In the genomic region with DNA sequence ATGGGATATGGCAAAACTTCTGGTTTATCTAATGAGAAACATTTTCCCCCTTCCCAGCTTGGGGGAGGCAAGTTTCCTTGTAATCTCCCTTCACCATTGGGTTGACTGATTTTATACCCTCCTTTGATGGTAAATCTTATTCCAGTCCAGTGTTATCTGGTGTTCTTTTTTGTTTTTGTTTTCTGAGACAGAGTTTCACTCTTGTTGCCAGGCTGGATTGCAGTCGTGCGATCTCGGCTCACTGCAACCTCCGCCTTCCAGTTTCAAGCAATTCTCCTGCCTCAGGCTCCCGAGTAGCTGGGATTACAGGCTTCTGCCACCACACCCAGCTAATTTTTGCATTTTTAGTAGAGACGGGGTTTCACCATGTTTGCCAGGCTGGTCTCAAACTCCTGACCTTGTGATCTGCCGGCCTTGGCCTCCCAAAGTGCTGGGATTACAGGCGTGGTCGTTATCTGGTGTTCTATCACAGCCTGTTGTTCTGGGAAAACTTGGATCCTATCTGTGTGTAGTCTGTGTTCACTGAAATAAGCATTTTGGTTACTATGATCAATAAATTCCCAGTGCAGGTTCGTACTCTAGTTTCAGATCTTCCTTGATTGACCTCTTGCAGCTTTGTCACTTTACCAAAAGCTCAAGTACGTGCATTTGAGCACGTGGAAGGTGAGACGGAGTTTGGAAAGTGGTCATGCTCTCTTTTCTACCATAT, we compare ENCODE assay signal across 29 cellular contexts.
"Had no signal": no experiment of that assay in that cellular context is flagged by ENCODE, and none has a peak within 500 bp of the region (broad histone marks: within the 10 kb centered on the region; RNA-seq: fewer than 3 reads in every experiment).

No MANE protein-coding gene starts in this region.

- H3K27me3 Mint-ChIP-seq: naive thymus-derived CD8-positive, alpha-beta T cell; progenitor cell of endocrine pancreas; stimulated activated naive B cell treated with anti-CD40 and anti-IgM and Interleukin-4, amounts not matched to agents 10 μg/mL and 1 μg/mL and 100 μg/mL, for 72 hours had no signal

- ATAC-seq: heart right ventricle; left colon; lower lobe of right lung; naive thymus-derived CD8-positive, alpha-beta T cell; sciatic nerve; stimulated activated naive B cell treated with anti-CD40 and anti-IgM and Interleukin-4, amounts not matched to agents 10 μg/mL and 1 μg/mL and 100 μg/mL, for 72 hours; stimulated activated naive CD8-positive, alpha-beta T cell treated with anti-CD3 and anti-CD28 coated beads, Interleukin-15, Interleukin-2, amounts not matched to agents 100 U/mL and 50 U/mL, for 24 hours; upper lobe of right lung had no signal

- H3K36me3 ChIP-seq: heart right ventricle, left ventricle myocardium inferior, lower lobe of right lung, ovary, right atrium auricular region, stomach, thoracic aorta, tibial artery, upper lobe of right lung had no signal

- FAIRE-seq: islet of Langerhans, kidney, urothelium cell line had no signal

- H3K79me2 ChIP-seq: hepatocyte had no signal

- H3K4me1 Mint-ChIP-seq: immature natural killer cell; naive thymus-derived CD8-positive, alpha-beta T cell; nephron; stimulated activated naive B cell treated with anti-CD40 and anti-IgM and Interleukin-4, amounts not matched to agents 10 μg/mL and 1 μg/mL and 100 μg/mL, for 72 hours had no signal

- H3K4me3 ChIP-seq: heart right ventricle, hepatocyte, left ventricle myocardium inferior, lower lobe of right lung, ovary, right atrium auricular region, skin epidermis, stomach, thoracic aorta, tibial artery, upper lobe of right lung had no signal

- H3K9me3 Mint-ChIP-seq: nephron; stimulated activated naive B cell treated with anti-CD40 and anti-IgM and Interleukin-4, amounts not matched to agents 10 μg/mL and 1 μg/mL and 100 μg/mL, for 72 hours had no signal

- H3K27me3 ChIP-seq: heart right ventricle, hepatocyte, ovary, right atrium auricular region, stomach, tibial artery, upper lobe of right lung had no signal

- H3K27ac ChIP-seq: heart right ventricle, hepatocyte, left ventricle myocardium inferior, lower lobe of right lung, ovary, right atrium auricular region, skin epidermis, stomach, thoracic aorta, tibial artery, upper lobe of right lung had no signal

- H3K9me3 ChIP-seq: heart right ventricle, left ventricle myocardium inferior, lower lobe of right lung, ovary, right atrium auricular region, stomach, thoracic aorta, tibial artery, upper lobe of right lung had no signal

- H3K4me2 ChIP-seq: hepatocyte had no signal

- H3K4me3 Mint-ChIP-seq: immature natural killer cell; naive thymus-derived CD8-positive, alpha-beta T cell; nephron; stimulated activated naive B cell treated with anti-CD40 and anti-IgM and Interleukin-4, amounts not matched to agents 10 μg/mL and 1 μg/mL and 100 μg/mL, for 72 hours had no signal

- H3K36me3 Mint-ChIP-seq: immature natural killer cell; naive thymus-derived CD8-positive, alpha-beta T cell; stimulated activated naive B cell treated with anti-CD40 and anti-IgM and Interleukin-4, amounts not matched to agents 10 μg/mL and 1 μg/mL and 100 μg/mL, for 72 hours had no signal

- H3K27ac Mint-ChIP-seq: immature natural killer cell; naive thymus-derived CD8-positive, alpha-beta T cell; nephron; progenitor cell of endocrine pancreas; stimulated activated naive B cell treated with anti-CD40 and anti-IgM and Interleukin-4, amounts not matched to agents 10 μg/mL and 1 μg/mL and 100 μg/mL, for 72 hours had no signal

- H2AFZ ChIP-seq: hepatocyte had no signal

- H3K4me1 ChIP-seq: heart right ventricle, left ventricle myocardium inferior, lower lobe of right lung, right atrium auricular region, stomach, tibial artery, upper lobe of right lung had no signal

- DNase-seq: heart right ventricle; immature natural killer cell; kidney; left colon; left ventricle myocardium inferior; lower lobe of right lung; mammary epithelial cell; mesenchymal stem cell; naive thymus-derived CD8-positive, alpha-beta T cell; ovary; stimulated activated CD4-positive, alpha-beta T cell treated with anti-CD3 and anti-CD28 coated beads, Interleukin-12 subunit alpha, Interleukin-12 subunit beta, amount 100 ng/mL, for 4 hours; stimulated activated CD4-positive, alpha-beta T cell treated with anti-CD3 and anti-CD28 coated beads, Interleukin-15, amount 100 ng/mL, for 24 hours; stimulated activated CD4-positive, alpha-beta T cell treated with anti-CD3 and anti-CD28 coated beads, Interleukin-2, amount 100 ng/mL, for 24 hours; stimulated activated CD4-positive, alpha-beta T cell treated with anti-CD3 and anti-CD28 coated beads, Interleukin-4, amount 100 ng/mL, for 1 hour; stimulated activated naive B cell treated with anti-CD40 and anti-IgM and Interleukin-4, amounts not matched to agents 10 μg/mL and 1 μg/mL and 100 μg/mL, for 72 hours; stimulated activated naive CD8-positive, alpha-beta T cell treated with anti-CD3 and anti-CD28 coated beads, Interleukin-15, Interleukin-2, amounts not matched to agents 100 U/mL and 50 U/mL, for 24 hours; stomach; tibial artery; trophoblast cell; upper lobe of right lung had no signal
